ENCODE assay signal across 8 cellular contexts in genomic region chr2:74003494-74004211, GRCh38.
A peak's percentile ranks its signal among the peaks of the same experiment; 100 is the strongest.
DNase-seq lines count a peak whose midpoint lies in the region; ATAC-seq lines count a peak whose summit lies in the region.

No MANE protein-coding gene starts in this region.

- no peak for ATAC-seq in stimulated activated naive CD8-positive, alpha-beta T cell treated with anti-CD3 and anti-CD28 coated beads, Interleukin-15, Interleukin-2, amounts not matched to agents 100 U/mL and 50 U/mL, for 24 hours
- ATAC-seq in HG03175 (IDR thresholded peaks at IDR 0.05; ENCODE audit: unreplicated experiment) (no peak), HG03342 (IDR thresholded peaks at IDR 0.05; ENCODE audit: unreplicated experiment) (no peak), GM19395 (IDR thresholded peaks at IDR 0.05; ENCODE audit: unreplicated experiment) (no peak)

- peaks cover 74% of the 10 kb centered on the region for H3K4me1 Mint-ChIP-seq in stimulated activated naive CD8-positive, alpha-beta T cell treated with anti-CD3 and anti-CD28 coated beads, Interleukin-15, Interleukin-2, amounts not matched to agents 100 ng/mL and 50 ng/mL, for 24 hours (ENCODE audit: low read depth)

- H3K27ac Mint-ChIP-seq in stimulated activated naive CD8-positive, alpha-beta T cell treated with anti-CD3 and anti-CD28 coated beads, Interleukin-15, Interleukin-2, amounts not matched to agents 100 ng/mL and 50 ng/mL, for 24 hours = no peak overlapping the region

- H3K9me3 Mint-ChIP-seq in stimulated activated naive CD8-positive, alpha-beta T cell treated with anti-CD3 and anti-CD28 coated beads, Interleukin-15, Interleukin-2, amounts not matched to agents 100 ng/mL and 50 ng/mL, for 24 hours = no peaks in the 10 kb centered on the region

- no peaks in the 10 kb centered on the region for H3K27me3 Mint-ChIP-seq in stimulated activated naive CD8-positive, alpha-beta T cell treated with anti-CD3 and anti-CD28 coated beads, Interleukin-15, Interleukin-2, amounts not matched to agents 100 ng/mL and 50 ng/mL, for 24 hours

- no peak for DNase-seq in stimulated activated naive CD8-positive, alpha-beta T cell treated with anti-CD3 and anti-CD28 coated beads, Interleukin-15, Interleukin-2, amounts not matched to agents 100 U/mL and 50 U/mL, for 24 hours
- DNase-seq in kidney glomerular epithelial cell (lab: John Stamatoyannopoulos, UW) (peak; percentile 32), DMS153 treated with DMSO at 0.1 percent for 48 hours (lab: John Stamatoyannopoulos, UW; ENCODE audit: unreplicated experiment) (no peak)

- peak overlapping the region; percentile 89 for H3K27ac ChIP-seq in angular gyrus (ENCODE audit: low read depth, low read length)

- peak overlapping the region; percentile 82 for H3K4me3 Mint-ChIP-seq in stimulated activated naive CD8-positive, alpha-beta T cell treated with anti-CD3 and anti-CD28 coated beads, Interleukin-15, Interleukin-2, amounts not matched to agents 100 ng/mL and 50 ng/mL, for 24 hours

- peaks cover 10% of the 10 kb centered on the region for H3K36me3 Mint-ChIP-seq in stimulated activated naive CD8-positive, alpha-beta T cell treated with anti-CD3 and anti-CD28 coated beads, Interleukin-15, Interleukin-2, amounts not matched to agents 100 ng/mL and 50 ng/mL, for 24 hours (ENCODE audit: low read depth)
